9 cellular contexts compared by ENCODE assay signal in genomic region chr14:80004871-80005270, GRCh38.
"Had no signal": no experiment of that assay in that cellular context is flagged by ENCODE, and none has a peak within 500 bp of the region (broad histone marks: within the 10 kb centered on the region; RNA-seq: fewer than 3 reads in every experiment).

No MANE protein-coding gene starts in this region.

- DNase-seq: GM23248, GOT3, H7, HFFc6, KBM-7 had no signal

- H3K27ac ChIP-seq: GM23248, HL-60 had no signal

- H3K4me3 Mint-ChIP-seq: HFFc6, IgD-negative memory B cell had no signal

- H3K27me3 Mint-ChIP-seq: IgD-negative memory B cell had no signal

- H3K27ac Mint-ChIP-seq: HFFc6, IgD-negative memory B cell had no signal

- ATAC-seq: HCT116, HepG2 had no signal

- H3K4me1 Mint-ChIP-seq: IgD-negative memory B cell had no signal

- H3K36me3 Mint-ChIP-seq: IgD-negative memory B cell had no signal
